In the genomic region with DNA sequence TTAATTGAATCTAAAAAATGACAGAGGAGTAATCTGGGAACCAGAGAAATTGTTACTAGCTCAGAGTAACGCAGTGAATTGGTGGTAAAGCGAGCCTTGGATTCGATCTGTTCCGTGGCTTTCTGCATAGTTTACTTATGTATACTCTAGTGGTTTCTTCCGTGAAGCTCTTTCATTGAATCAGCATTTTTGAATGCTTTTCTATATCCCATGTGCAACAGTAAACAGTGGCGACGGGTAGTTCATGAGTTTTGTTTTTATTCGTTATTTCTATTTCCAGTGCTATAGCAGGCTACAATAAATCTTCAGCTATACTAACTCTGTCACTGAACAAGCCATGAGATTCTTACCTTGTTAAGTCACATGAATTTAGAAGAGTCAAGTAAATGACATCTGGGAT, we compare ENCODE assay signal across 21 cellular contexts. TPM values are rescaled to one million over a fixed set of nuclear protein-coding genes. Genes with fewer than 3 reads are reported as not detected.
A peak's percentile ranks its signal among the peaks of the same experiment; 100 is the strongest.
DNase-seq lines count a peak whose midpoint lies in the region; TF ChIP-seq lines count a peak whose summit lies in the region.
"Had no signal": no experiment of that assay in that cellular context is flagged by ENCODE, and none has a peak within 500 bp of the region (broad histone marks: within the 10 kb centered on the region; RNA-seq: fewer than 3 reads in every experiment).

No MANE protein-coding gene starts in this region.

- POLR2A ChIA-PET in PC-9 (lab: Charles Lee; ENCODE audit: unreplicated experiment): no interaction called here

- in situ Hi-C loops in GM13977 (cut with MboI; ENCODE audit: low pct_unique_long_range_greater_than_20kb, low sequenced_read_pairs, unreplicated experiment): loop anchor here (25.0 kb wide), 1 partner anchor 721 kb away; no protein-coding TSS in a partner anchor

- H3K27me3 Mint-ChIP-seq in type B pancreatic cell: no peaks in the 10 kb centered on the region
- H3K27me3 Mint-ChIP-seq: CD4-positive, alpha-beta memory T cell; IgD-negative memory B cell had no signal

- no peak overlapping the region for H3K4me2 ChIP-seq in PC-9
- H3K4me2 ChIP-seq: BLaER1 treated with 17β-estradiol and CSF1 and Interleukin-3, amounts not matched to agents 10 nM and 100 nM; SK-N-SH had no signal

- H3K9me2 ChIP-seq in PC-9 (ENCODE audit: insufficient read depth): no peaks in the 10 kb centered on the region
- H3K9me2 ChIP-seq: SK-N-SH had no signal

- H3K36me3 ChIP-seq in HUES6 (ENCODE audit: control insufficient read depth, insufficient read depth, low read length): no peaks in the 10 kb centered on the region
- no peaks in the 10 kb centered on the region for H3K36me3 ChIP-seq in PC-9 (ENCODE audit: low read depth)
- H3K36me3 ChIP-seq: BLaER1 treated with 17β-estradiol and CSF1 and Interleukin-3, amounts not matched to agents 10 nM and 100 nM had no signal

- no peaks in the 10 kb centered on the region for H3K27me3 ChIP-seq in HUES6 (ENCODE audit: control insufficient read depth, insufficient read depth, low read length)
- H3K27me3 ChIP-seq in PC-9 (ENCODE audit: insufficient read depth, low read depth): no peaks in the 10 kb centered on the region
- H3K27me3 ChIP-seq: BLaER1 treated with 17β-estradiol and CSF1 and Interleukin-3, amounts not matched to agents 10 nM and 100 nM had no signal

- H3F3A ChIP-seq in PC-9 (ENCODE audit: insufficient read depth, low read depth): peaks cover 8% of the 10 kb centered on the region; the same call in 1 of the 2 replicates

- BruUV-seq in PC-9 (replicated peaks; lab: Mats Ljungman, UMichigan): no TSS peak

- TF ChIP-seq CTCF in PC-9 (conservative IDR thresholded peaks at IDR 0.05) (no peak), type B pancreatic cell (conservative IDR thresholded peaks at IDR 0.05) (no peak), GM13977 (IDR thresholded peaks at IDR 0.05; ENCODE audit: extremely low read depth, insufficient read depth, missing control alignments) (no peak)

- peaks cover 9% of the 10 kb centered on the region for H3K4me1 Mint-ChIP-seq in type B pancreatic cell (ENCODE audit: unreplicated experiment)
- H3K4me1 Mint-ChIP-seq: CD4-positive, alpha-beta memory T cell had no signal

- peak overlapping the region; percentile 82 for H3K27ac Mint-ChIP-seq in type B pancreatic cell
- H3K27ac Mint-ChIP-seq: CD4-positive, alpha-beta memory T cell had no signal

- DNase-seq in PC-9 (no peak), fibroblast of peridontal ligament (ENCODE audit: extremely low read depth) (peak; percentile 45), type B pancreatic cell (ENCODE audit: extremely low spot score, unreplicated experiment) (no peak), NCI-H146 treated with DMSO at 0.1 percent for 48 hours (lab: John Stamatoyannopoulos, UW; ENCODE audit: unreplicated experiment) (no peak), 8988T (no peak), GM13977 (ENCODE audit: low spot score) (no peak)
- DNase-seq: Caco-2; CD4-positive, alpha-beta memory T cell; H7; Kasumi-1; NCI-H187; NCI-H446; NCI-H526 treated with DMSO at 0.1 percent for 48 hours; PC-3; RPMI8226; SHP77; SK-N-SH had no signal

- CTCF ChIA-PET in PC-9 (lab: Charles Lee): no interaction called here

- H3K9me3 ChIP-seq in HUES6 (ENCODE audit: control insufficient read depth, insufficient read depth, low read depth, low read length): no peaks in the 10 kb centered on the region
- H3K9me3 ChIP-seq in PC-9 (ENCODE audit: insufficient read depth, low read depth): no peaks in the 10 kb centered on the region
- H3K9me3 ChIP-seq: BLaER1 treated with 17β-estradiol and CSF1 and Interleukin-3, amounts not matched to agents 10 nM and 100 nM; Caco-2; SK-N-SH had no signal

- H3K4me3 ChIP-seq in HUES6 (ENCODE audit: low read depth, low read length) (no peak overlapping the region), PC-9 (no peak overlapping the region)
- H3K4me3 ChIP-seq: BLaER1 treated with 17β-estradiol and CSF1 and Interleukin-3, amounts not matched to agents 10 nM and 100 nM had no signal

- H2AFZ ChIP-seq in PC-9: no peak overlapping the region

- no peaks in the 10 kb centered on the region for H3K36me3 Mint-ChIP-seq in type B pancreatic cell

- no peak overlapping the region for H3K9ac ChIP-seq in HUES6 (ENCODE audit: low read length)
- H3K9ac ChIP-seq: BLaER1 treated with 17β-estradiol and CSF1 and Interleukin-3, amounts not matched to agents 10 nM and 100 nM; SK-N-SH had no signal

- H3K4me1 ChIP-seq in HUES6 (ENCODE audit: control insufficient read depth, insufficient read depth, low read length) (peaks cover 31% of the 10 kb centered on the region), PC-9 (replicated peaks; ENCODE audit: insufficient read depth) (peaks cover 19% of the 10 kb centered on the region)

- intact Hi-C loops in PC-9 (cut with micrococcal nuclease; ENCODE audit: unreplicated experiment): no loop called here

- H3K9me3 Mint-ChIP-seq in type B pancreatic cell: no peaks in the 10 kb centered on the region
- H3K9me3 Mint-ChIP-seq: CD4-positive, alpha-beta memory T cell; IgD-negative memory B cell had no signal

- no peaks in the 10 kb centered on the region for H3K79me2 ChIP-seq in PC-9 (ENCODE audit: low read depth)

- H4K20me1 ChIP-seq in PC-9 (ENCODE audit: insufficient read depth): no peaks in the 10 kb centered on the region
- H4K20me1 ChIP-seq: BLaER1 treated with 17β-estradiol and CSF1 and Interleukin-3, amounts not matched to agents 10 nM and 100 nM had no signal

- peak overlapping the region; percentile 92; the same call in 1 of the 2 replicates for H3K27ac ChIP-seq in HUES6 (ENCODE audit: low read depth, low read length)
- peak overlapping the region; percentile 73; the same call in 1 of the 2 replicates for H3K27ac ChIP-seq in PC-9
- H3K27ac ChIP-seq: BLaER1 treated with 17β-estradiol and CSF1 and Interleukin-3, amounts not matched to agents 10 nM and 100 nM; HL-60 had no signal

- no peak overlapping the region for H3K4me3 Mint-ChIP-seq in type B pancreatic cell
- H3K4me3 Mint-ChIP-seq: CD4-positive, alpha-beta memory T cell; IgD-negative memory B cell had no signal

RNA-seq across cellular contexts. Expression of gene MAP3K7CL, which starts 14.5 kb away (rescaled TPM):
- 0.37 and 0.50 TPM in 2 replicates for total RNA-seq in PC-9 (2021)
- total RNA-seq in type B pancreatic cell (ENCODE audit: low replicate concordance): 5.3 TPM in 1 of 2 replicates, not detected in the other
- total RNA-seq: H7 had no signal

RNA-seq across cellular contexts. Expression of gene CCT8, which starts 42.5 kb away (rescaled TPM):
- 123 and 128 TPM in 2 replicates for total RNA-seq in PC-9 (2021)
- 167 and 218 TPM in 2 replicates for total RNA-seq in type B pancreatic cell (ENCODE audit: low replicate concordance)
